ENCODE assay signal across 9 cellular contexts in genomic region chr2:197209274-197209673, GRCh38.
A peak's percentile ranks its signal among the peaks of the same experiment; 100 is the strongest.
DNase-seq lines count a peak whose midpoint lies in the region; ATAC-seq and TF ChIP-seq lines count a peak whose summit lies in the region.
"Had no signal": no experiment of that assay in that cellular context is flagged by ENCODE, and none has a peak within 500 bp of the region (broad histone marks: within the 10 kb centered on the region; RNA-seq: fewer than 3 reads in every experiment).

No MANE protein-coding gene starts in this region.

- H3K18ac ChIP-seq in mesendoderm (ENCODE audit: low read length) = no peak overlapping the region

- H3K9me3 Mint-ChIP-seq in activated T-helper 1 cell treated with anti-CD3 and anti-CD28 coated beads, Interleukin-12 subunit alpha, Interleukin-12 subunit beta, Interleukin-2, Interleukin-4 antibody, amounts not matched to agents 30 ng/mL and 10 ng/mL and 1 ng/mL, durations not matched to agents 14 hours and 24 hours and 36 hours = no peaks in the 10 kb centered on the region

- no peak overlapping the region for H4K5ac ChIP-seq in mesendoderm (ENCODE audit: low read length)

- H3K4me3 ChIP-seq in BLaER1 (no peak overlapping the region), mesendoderm (ENCODE audit: low read length) (no peak overlapping the region)
- H3K4me3 ChIP-seq: cardiac muscle cell had no signal

- no peaks in the 10 kb centered on the region for H3K27me3 Mint-ChIP-seq in activated T-helper 1 cell treated with anti-CD3 and anti-CD28 coated beads, Interleukin-12 subunit alpha, Interleukin-12 subunit beta, Interleukin-2, Interleukin-4 antibody, amounts not matched to agents 30 ng/mL and 10 ng/mL and 1 ng/mL, durations not matched to agents 14 hours and 24 hours and 36 hours (ENCODE audit: insufficient read depth)

- H2BK5ac ChIP-seq in mesendoderm (ENCODE audit: low read length) = no peak overlapping the region

- no peaks in the 10 kb centered on the region for H3K79me2 ChIP-seq in mesendoderm (ENCODE audit: control insufficient read depth, insufficient read depth, low read length)

- H3K4me3 Mint-ChIP-seq in activated T-helper 1 cell treated with anti-CD3 and anti-CD28 coated beads, Interleukin-12 subunit alpha, Interleukin-12 subunit beta, Interleukin-2, Interleukin-4 antibody, amounts not matched to agents 30 ng/mL and 10 ng/mL and 1 ng/mL, durations not matched to agents 14 hours and 24 hours and 36 hours = peak overlapping the region; percentile 69

- peaks cover 10% of the 10 kb centered on the region for H3K36me3 Mint-ChIP-seq in activated T-helper 1 cell treated with anti-CD3 and anti-CD28 coated beads, Interleukin-12 subunit alpha, Interleukin-12 subunit beta, Interleukin-2, Interleukin-4 antibody, amounts not matched to agents 30 ng/mL and 10 ng/mL and 1 ng/mL, durations not matched to agents 14 hours and 24 hours and 36 hours (ENCODE audit: low read depth)

- DNase-seq in activated T-helper 1 cell treated with anti-CD3 and anti-CD28 coated beads, Interleukin-12 subunit alpha, Interleukin-12 subunit beta, Interleukin-2, Interleukin-4 antibody, amounts not matched to agents 30 ng/mL and 10 ng/mL and 1 ng/mL, durations not matched to agents 14 hours and 24 hours and 36 hours (ENCODE audit: low spot score) = no peak
- DNase-seq in mesendoderm (peak; percentile 4), erythroblast (lab: John Stamatoyannopoulos, UW) (no peak), NCI-H1436 treated with DMSO at 0.1 percent for 48 hours (lab: John Stamatoyannopoulos, UW) (no peak), SHP77 (lab: John Stamatoyannopoulos, UW) (no peak)

- no peak overlapping the region for H3K23ac ChIP-seq in mesendoderm (ENCODE audit: low read length)

- H3K27ac Mint-ChIP-seq in activated T-helper 1 cell treated with anti-CD3 and anti-CD28 coated beads, Interleukin-12 subunit alpha, Interleukin-12 subunit beta, Interleukin-2, Interleukin-4 antibody, amounts not matched to agents 30 ng/mL and 10 ng/mL and 1 ng/mL, durations not matched to agents 14 hours and 24 hours and 36 hours = peak overlapping the region; percentile 97

- intact Hi-C loops in activated T-helper 1 cell treated with anti-CD3 and anti-CD28 coated beads, Interleukin-12 subunit alpha, Interleukin-12 subunit beta, Interleukin-2, Interleukin-4 antibody, amounts not matched to agents 30 ng/mL and 10 ng/mL and 1 ng/mL, durations not matched to agents 14 hours and 24 hours and 36 hours (cut with micrococcal nuclease) = loop anchor here (1.0 to 2.0 kb wide), 5 partner anchors 8 to 99 kb away; no protein-coding TSS in a partner anchor

- H3K79me1 ChIP-seq in mesendoderm (ENCODE audit: low read length) = no peaks in the 10 kb centered on the region

- no peak overlapping the region for H2BK120ac ChIP-seq in mesendoderm (ENCODE audit: low read depth, low read length)

- H3K27me3 ChIP-seq in BLaER1 (no peaks in the 10 kb centered on the region), mesendoderm (ENCODE audit: insufficient read depth, low read length, poor library complexity) (no peaks in the 10 kb centered on the region)
- H3K27me3 ChIP-seq: cardiac muscle cell had no signal

- peak overlapping the region; percentile 47; the same call in 1 of the 2 replicates for H3K4me2 ChIP-seq in BLaER1
- H3K4me2 ChIP-seq in mesendoderm (ENCODE audit: low read length) = no peak overlapping the region

- H3K4ac ChIP-seq in mesendoderm (ENCODE audit: low read depth, low read length) = no peak overlapping the region

- no peak overlapping the region for H2BK15ac ChIP-seq in mesendoderm (replicated peaks; ENCODE audit: low read depth)

- peak; percentile 12 for ATAC-seq in GM21723 (IDR thresholded peaks at IDR 0.05; ENCODE audit: unreplicated experiment)
- ATAC-seq in HG03175 (IDR thresholded peaks at IDR 0.05; ENCODE audit: unreplicated experiment) = no peak

- no peak overlapping the region for H3K27ac ChIP-seq in BLaER1
- no peak overlapping the region for H3K27ac ChIP-seq in mesendoderm (ENCODE audit: low read depth, low read length)
- H3K27ac ChIP-seq: cardiac muscle cell had no signal

- TF ChIP-seq POLR2A in erythroblast (IDR thresholded peaks at IDR 0.05; ENCODE audit: low read length) = no peak

- no peaks in the 10 kb centered on the region for H3K9me3 ChIP-seq in BLaER1

- H3K9ac ChIP-seq in BLaER1 = no peak overlapping the region
- H3K9ac ChIP-seq in mesendoderm (ENCODE audit: low read length) = no peak overlapping the region

- no CpG with 5 or more reads among the region's 2 CpGs for WGBS in mesendoderm (ENCODE audit: extremely low coverage, insufficient coverage, low lambda C conversion rate)

- peaks cover 25% of the 10 kb centered on the region for H3K4me1 ChIP-seq in BLaER1
- H3K4me1 ChIP-seq in mesendoderm (ENCODE audit: control insufficient read depth, low read depth, low read length) = no peaks in the 10 kb centered on the region

- no peak overlapping the region for H2AK5ac ChIP-seq in mesendoderm (ENCODE audit: low read length)

- H3K56ac ChIP-seq in mesendoderm (ENCODE audit: low read length) = no peak overlapping the region

- H3K36me3 ChIP-seq in BLaER1 = no peaks in the 10 kb centered on the region
- no peaks in the 10 kb centered on the region for H3K36me3 ChIP-seq in mesendoderm (ENCODE audit: control insufficient read depth, insufficient read depth, low read length)
- H3K36me3 ChIP-seq: cardiac muscle cell had no signal

- peaks cover 95% of the 10 kb centered on the region for H3K4me1 Mint-ChIP-seq in activated T-helper 1 cell treated with anti-CD3 and anti-CD28 coated beads, Interleukin-12 subunit alpha, Interleukin-12 subunit beta, Interleukin-2, Interleukin-4 antibody, amounts not matched to agents 30 ng/mL and 10 ng/mL and 1 ng/mL, durations not matched to agents 14 hours and 24 hours and 36 hours (ENCODE audit: low read depth)

- H4K8ac ChIP-seq in mesendoderm (ENCODE audit: low read depth, low read length) = no peak overlapping the region

- H4K20me1 ChIP-seq in BLaER1 = no peaks in the 10 kb centered on the region
